15 cellular contexts compared by ENCODE assay signal in genomic region chr2:111061192-111061591, GRCh38.
"Had no signal": no experiment of that assay in that cellular context is flagged by ENCODE, and none has a peak within 500 bp of the region (broad histone marks: within the 10 kb centered on the region; RNA-seq: fewer than 3 reads in every experiment).

No MANE protein-coding gene starts in this region.

- H3K4me3 Mint-ChIP-seq: activated CD4-positive, alpha-beta T cell treated with anti-CD3 and anti-CD28 coated beads, Interleukin-2, amount 10 ng/mL, durations not matched to agents 7 days and 5 days; activated naive CD8-positive, alpha-beta T cell treated with anti-CD3 and anti-CD28 coated beads for 36 hours; naive thymus-derived CD8-positive, alpha-beta T cell had no signal

- H3K79me2 ChIP-seq: hepatocyte had no signal

- H3K27me3 ChIP-seq: body of pancreas, colonic mucosa, hepatocyte, pancreas, sigmoid colon, spleen had no signal

- ATAC-seq: body of pancreas; naive thymus-derived CD8-positive, alpha-beta T cell; pancreas had no signal

- H3K9me3 ChIP-seq: body of pancreas, colonic mucosa, pancreas had no signal

- H3K36me3 ChIP-seq: colonic mucosa, esophagus muscularis mucosa, left ventricle myocardium inferior, pancreas, sigmoid colon, spleen had no signal

- H3K27ac Mint-ChIP-seq: activated CD4-positive, alpha-beta T cell treated with anti-CD3 and anti-CD28 coated beads, Interleukin-2, amount 10 ng/mL, durations not matched to agents 7 days and 5 days; activated naive CD8-positive, alpha-beta T cell treated with anti-CD3 and anti-CD28 coated beads for 36 hours; naive thymus-derived CD8-positive, alpha-beta T cell had no signal

- H2AFZ ChIP-seq: hepatocyte had no signal

- H3K4me1 ChIP-seq: body of pancreas, colonic mucosa, esophagus muscularis mucosa, left ventricle myocardium inferior, pancreas, sigmoid colon had no signal

- H3K4me3 ChIP-seq: body of pancreas, colonic mucosa, esophagus muscularis mucosa, hepatocyte, left ventricle myocardium inferior, pancreas, sigmoid colon, spleen had no signal

- H3K4me2 ChIP-seq: hepatocyte had no signal

- DNase-seq: activated CD4-positive, alpha-beta T cell treated with anti-CD3 and anti-CD28 coated beads, Interleukin-2, amount 10 ng/mL, durations not matched to agents 7 days and 5 days; activated CD8-positive, alpha-beta memory T cell treated with anti-CD3 and anti-CD28 coated beads for 24 hours; activated gamma-delta T cell treated with Interleukin-2 at 50 U/mL for 16 hours; activated naive CD8-positive, alpha-beta T cell treated with anti-CD3 and anti-CD28 coated beads for 36 hours; amygdala; body of pancreas; caudate nucleus; colonic mucosa; left ventricle myocardium inferior; naive thymus-derived CD8-positive, alpha-beta T cell; pancreas; sigmoid colon; spleen had no signal

- H3K27ac ChIP-seq: body of pancreas, colonic mucosa, esophagus muscularis mucosa, hepatocyte, left ventricle myocardium inferior, pancreas, sigmoid colon, spleen had no signal
